Comparison of ENCODE assay signal across 8 cellular contexts in genomic region chr20:47318027-47318595, GRCh38. TPM values are rescaled to one million over a fixed set of nuclear protein-coding genes. Genes with fewer than 3 reads are reported as not detected.
DNase-seq lines count a peak whose midpoint lies in the region; ATAC-seq lines count a peak whose summit lies in the region.

No MANE protein-coding gene starts in this region.

- peak overlapping the region; percentile 83 to 90 for H3K27ac Mint-ChIP-seq in T-cell

- peaks cover 37 to 51% of the 10 kb centered on the region in 2 donors for H3K4me1 ChIP-seq in neuronal stem cell (ENCODE audit: control insufficient read depth in 2 of 2, insufficient read depth in 1 of 2, low read depth in 1 of 2, low read length in 2 of 2)

- H3K23ac ChIP-seq in neuronal stem cell (ENCODE audit: low read depth, low read length, poor library complexity): no peak overlapping the region

- H3K27me3 Mint-ChIP-seq in T-cell: no peaks in the 10 kb centered on the region

- H3K36me3 Mint-ChIP-seq in T-cell: peaks cover 4% of the 10 kb centered on the region

- H3K27me3 ChIP-seq in neuronal stem cell (ENCODE audit: control insufficient read depth in 3 of 3, insufficient read depth in 3 of 3, low read depth in 1 of 3, low read length in 3 of 3): no peaks in the 10 kb centered on the region

- no peak overlapping the region for H2BK12ac ChIP-seq in neuronal stem cell (ENCODE audit: low read length)

- H4K91ac ChIP-seq in neuronal stem cell (ENCODE audit: low read depth, low read length, poor library complexity): no peak overlapping the region

- H3K4me3 ChIP-seq in neuronal stem cell (ENCODE audit: low read length in 2 of 2): peak overlapping the region in 1 of 2 donors; percentile 33

- H3K9ac ChIP-seq in neuronal stem cell (ENCODE audit: low read depth, low read length, poor library complexity): no peak overlapping the region

- H3K79me1 ChIP-seq in neuronal stem cell (ENCODE audit: low read depth, low read length): peaks cover 5% of the 10 kb centered on the region

- no peak overlapping the region for H3K14ac ChIP-seq in neuronal stem cell (ENCODE audit: low read length)

- no peak overlapping the region for H2BK15ac ChIP-seq in neuronal stem cell (ENCODE audit: low read length)

- H3K4me3 Mint-ChIP-seq in T-cell: peak overlapping the region in 1 of 3 donors; percentile 64

- H3K4me2 ChIP-seq in neuronal stem cell (ENCODE audit: insufficient read depth, low read length, poor library complexity, severe bottlenecking): no peak overlapping the region

- POLR2A ChIA-PET in T-cell (lab: Charles Lee): interaction anchor here in 1 of 2 donors (0.6 kb wide), 1 partner anchor 1368 kb away, joined by 3 read pairs; no protein-coding TSS in a partner anchor

- no peak overlapping the region for H2AFZ ChIP-seq in neuronal stem cell (ENCODE audit: low read length)

- H3K4me1 Mint-ChIP-seq in T-cell: peaks cover 64 to 83% (median 79%) of the 10 kb centered on the region in 3 donors

- no peak overlapping the region for H2BK120ac ChIP-seq in neuronal stem cell (ENCODE audit: low read depth, low read length)

- no peak overlapping the region for H3K4ac ChIP-seq in neuronal stem cell (ENCODE audit: low read length)

- WGBS in neuronal stem cell (ENCODE audit: extremely low coverage in 2 of 2, insufficient read length in 2 of 2, insufficient replicate concordance in 1 of 2), 2 donors: 100% methylated on average over 2 of the region's 7 CpGs; no CpG with 5 or more reads in 1 of the 2 donors

- peaks cover 0 to 31% of the 10 kb centered on the region in 2 donors for H3K36me3 ChIP-seq in neuronal stem cell (replicated peaks in 1 of 2; ENCODE audit: control insufficient read depth in 2 of 2, insufficient read depth in 2 of 2, low read length in 2 of 2)

- H3K9me3 ChIP-seq in neuronal stem cell (replicated peaks in 1 of 2; ENCODE audit: control insufficient read depth in 2 of 2, insufficient read depth in 1 of 2, low read depth in 1 of 2, low read length in 2 of 2): no peaks in the 10 kb centered on the region

- no peak overlapping the region for H3K18ac ChIP-seq in neuronal stem cell (ENCODE audit: low read length)

- DNase-seq in GM03348 (ENCODE audit: low spot score): peak; percentile 56
- no peak for DNase-seq in T-cell
- peak; percentile 63 for DNase-seq in fibroblast of peridontal ligament (ENCODE audit: extremely low read depth)
- no peak for DNase-seq in neuronal stem cell (ENCODE audit: low spot score)
- DNase-seq in retina: no peak

- no peak overlapping the region for H4K8ac ChIP-seq in neuronal stem cell (ENCODE audit: low read depth, low read length)

- H3K27ac ChIP-seq in neuronal stem cell (replicated peaks; ENCODE audit: low read length): peak overlapping the region; percentile 80

- no peaks in the 10 kb centered on the region for H3K9me3 Mint-ChIP-seq in T-cell

- CTCF ChIA-PET in T-cell (lab: Charles Lee): interaction anchor here in 1 of 2 donors (0.6 to 0.8 kb wide), 2 partner anchors 45 to 302 kb away, joined by 4 to 5 read pairs; no protein-coding TSS in a partner anchor

- H2AK5ac ChIP-seq in neuronal stem cell (ENCODE audit: low read depth, low read length): no peak overlapping the region

- ATAC-seq in T-cell (replicated peaks in 1 of 4) (no peak), HG02852 (IDR thresholded peaks at IDR 0.05; ENCODE audit: unreplicated experiment) (no peak), HG02678 (IDR thresholded peaks at IDR 0.05; ENCODE audit: unreplicated experiment) (no peak), GM21786 (IDR thresholded peaks at IDR 0.05; ENCODE audit: unreplicated experiment) (no peak)

- H2BK5ac ChIP-seq in neuronal stem cell (ENCODE audit: low read length): peak overlapping the region; percentile 8

RNA-seq across cellular contexts. Expression of gene ZMYND8, which starts 38.4 kb away (rescaled TPM):
- 10 to 100 TPM; 39.6 to 68.9 (median 43.6) TPM for total RNA-seq in T-cell
- 44.7 TPM for polyA plus RNA-seq in neuronal stem cell (2013, experiment 1 of 2)
- polyA plus RNA-seq in neuronal stem cell (2013, experiment 2 of 2): 45.0 TPM

Comparison
In these comparisons a context has a peak if more than half of its experiments do, and no peak if none do; other contexts are left out.
1. DNase-seq: peak in GM03348 (single experiment) and fibroblast of peridontal ligament (single experiment); none in T-cell (0 of 34), neuronal stem cell (single experiment) and retina (single experiment).